ENCODE assay signal across 1 cellular context in the genomic region with DNA sequence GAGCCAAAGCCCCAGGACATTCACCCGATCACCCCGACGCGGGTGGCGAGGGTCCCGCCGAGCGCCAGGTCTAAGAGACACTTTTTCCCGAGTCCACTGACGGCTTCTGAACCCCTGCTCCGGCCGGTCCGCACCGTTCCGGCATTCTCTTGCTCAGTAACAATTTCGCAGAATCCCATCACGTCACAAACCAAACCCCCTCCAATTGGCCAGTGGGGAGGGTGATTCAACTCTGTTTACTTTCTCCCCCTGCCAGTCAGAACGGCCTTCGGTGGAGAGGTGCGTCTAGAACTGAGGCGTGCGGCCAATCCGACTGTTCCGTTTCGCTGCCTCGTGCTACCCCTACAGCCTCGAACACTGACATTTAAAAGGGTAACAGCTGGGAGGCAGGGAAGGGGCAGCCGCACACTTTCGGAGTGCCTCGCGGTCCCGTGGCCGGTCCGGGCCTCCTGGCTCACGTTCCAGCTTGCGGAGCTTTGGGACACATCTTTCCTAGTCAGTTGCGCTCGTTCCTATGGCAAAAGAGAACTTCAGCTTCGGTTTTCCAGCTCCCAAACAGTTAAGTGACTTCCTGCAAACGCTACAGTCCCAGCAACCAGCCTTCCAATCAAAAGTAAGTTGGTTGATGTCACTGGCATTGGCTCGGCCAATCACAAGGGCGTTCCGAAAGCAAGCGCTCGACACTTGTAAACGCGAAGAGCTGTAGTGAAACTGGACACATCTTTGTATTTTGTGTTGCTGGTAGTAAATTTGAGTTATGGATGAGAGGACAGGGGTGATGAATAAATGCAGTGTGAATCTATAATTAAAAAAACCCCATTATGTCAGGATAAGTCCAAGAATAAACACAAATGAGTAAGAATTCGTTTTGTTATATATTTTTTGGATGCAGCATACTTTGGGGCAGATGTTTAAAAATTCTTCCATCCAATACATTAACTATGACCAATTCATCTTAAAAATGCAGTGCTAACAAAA.
TF ChIP-seq lines count a peak whose summit lies in the region.

KLF9 (minus strand) TSS at position 860 of the 978 bp plus-strand sequence. CDS start 1,294 bp downstream, outside the sequence.

TF ChIP-seq in HepG2, 621 proteins besides CTCF, POLR2A, EP300 and RAD21 (continued from another document and continues in another):
- TF ChIP-seq ZNF512B (CRISPR knock-in tag; IDR thresholded peaks at IDR 0.05; ENCODE audit: borderline replicate concordance) (no peak), ZNF264 (CRISPR knock-in tag; IDR thresholded peaks at IDR 0.05) (peak; percentile 64), ZNF510 (CRISPR knock-in tag; IDR thresholded peaks at IDR 0.05; ENCODE audit: low read depth) (no peak), ARID2 (CRISPR knock-in tag; IDR thresholded peaks at IDR 0.05; ENCODE audit: borderline replicate concordance) (peak; percentile 94; the same call in 1 of the 2 replicates), SUZ12 (IDR thresholded peaks at IDR 0.05; ENCODE audit: low read depth, low read length) (no peak), ZNF343 (CRISPR knock-in tag; IDR thresholded peaks at IDR 0.05) (no peak), IKZF5 (CRISPR knock-in tag; IDR thresholded peaks at IDR 0.05) (0 out of 2 replicates have a peak, but pooled peaks have one; percentile 14), KDM4B (CRISPR knock-in tag; IDR thresholded peaks at IDR 0.05) (no peak), CBX5 (CRISPR knock-in tag; IDR thresholded peaks at IDR 0.05; ENCODE audit: borderline replicate concordance) (peak; percentile 57; the same call in 1 of the 2 replicates), TAF15 (IDR thresholded peaks at IDR 0.05; ENCODE audit: low read depth, low read length, poor library complexity, severe bottlenecking) (no peak), ZNF142 (CRISPR knock-in tag; IDR thresholded peaks at IDR 0.05) (peak; percentile 82), E2F1 (CRISPR knock-in tag; IDR thresholded peaks at IDR 0.05) (0 out of 2 replicates have a peak, but pooled peaks have one; percentile 13), ZNF275 (CRISPR knock-in tag; IDR thresholded peaks at IDR 0.05; ENCODE audit: borderline replicate concordance) (no peak), SIN3B (IDR thresholded peaks at IDR 0.05; ENCODE audit: low read length) (no peak), MYC (CRISPR knock-in tag; IDR thresholded peaks at IDR 0.05; ENCODE audit: borderline replicate concordance) (peak; percentile 79; the same call in 1 of the 2 replicates), NFYC (CRISPR knock-in tag; IDR thresholded peaks at IDR 0.05) (peak; percentile 86), SRSF1 (optimal IDR thresholded peaks at IDR 0.05; ENCODE audit: low read depth, low read length) (peak; percentile 66), FIP1L1 (IDR thresholded peaks at IDR 0.05; ENCODE audit: borderline replicate concordance, insufficient read depth, low read depth, low read length) (peak; percentile 54; the same call in 1 of the 2 replicates), ZNF687 (CRISPR knock-in tag; IDR thresholded peaks at IDR 0.05) (peak; percentile 96), LRRFIP1 (CRISPR knock-in tag; conservative IDR thresholded peaks at IDR 0.05) (no peak), ZNF816 (CRISPR knock-in tag; IDR thresholded peaks at IDR 0.05; ENCODE audit: borderline replicate concordance) (peak; percentile 75; the same call in 1 of the 2 replicates)
- TF ChIP-seq, protein P1, sequence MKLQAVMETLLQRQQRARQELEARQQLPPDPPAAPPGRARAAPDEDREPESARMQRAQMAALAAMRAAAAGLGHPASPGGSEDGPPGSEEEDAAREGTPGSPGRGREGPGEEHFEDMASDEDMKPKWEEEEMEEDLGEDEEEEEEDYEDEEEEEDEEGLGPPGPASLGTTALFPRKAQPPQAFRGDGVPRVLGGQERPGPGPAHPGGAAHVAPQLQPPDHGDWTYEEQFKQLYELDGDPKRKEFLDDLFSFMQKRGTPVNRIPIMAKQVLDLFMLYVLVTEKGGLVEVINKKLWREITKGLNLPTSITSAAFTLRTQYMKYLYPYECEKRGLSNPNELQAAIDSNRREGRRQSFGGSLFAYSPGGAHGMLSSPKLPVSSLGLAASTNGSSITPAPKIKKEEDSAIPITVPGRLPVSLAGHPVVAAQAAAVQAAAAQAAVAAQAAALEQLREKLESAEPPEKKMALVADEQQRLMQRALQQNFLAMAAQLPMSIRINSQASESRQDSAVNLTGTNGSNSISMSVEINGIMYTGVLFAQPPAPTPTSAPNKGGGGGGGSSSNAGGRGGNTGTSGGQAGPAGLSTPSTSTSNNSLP (IDR thresholded peaks at IDR 0.05; ENCODE audit: low read depth, low read length) = no peak
- TF ChIP-seq, protein P2, sequence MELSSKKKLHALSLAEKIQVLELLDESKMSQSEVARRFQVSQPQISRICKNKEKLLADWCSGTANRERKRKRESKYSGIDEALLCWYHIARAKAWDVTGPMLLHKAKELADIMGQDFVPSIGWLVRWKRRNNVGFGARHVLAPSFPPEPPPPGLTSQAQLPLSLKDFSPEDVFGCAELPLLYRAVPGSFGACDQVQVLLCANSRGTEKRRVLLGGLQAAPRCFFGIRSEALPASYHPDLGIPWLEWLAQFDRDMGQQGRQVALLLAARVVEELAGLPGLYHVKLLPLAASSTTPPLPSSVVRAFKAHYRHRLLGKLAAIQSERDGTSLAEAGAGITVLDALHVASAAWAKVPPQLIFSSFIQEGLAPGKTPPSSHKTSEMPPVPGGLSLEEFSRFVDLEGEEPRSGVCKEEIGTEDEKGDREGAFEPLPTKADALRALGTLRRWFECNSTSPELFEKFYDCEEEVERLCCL (CRISPR knock-in tag; IDR thresholded peaks at IDR 0.05; ENCODE audit: borderline replicate concordance) = no peak
